In the genomic region with DNA sequence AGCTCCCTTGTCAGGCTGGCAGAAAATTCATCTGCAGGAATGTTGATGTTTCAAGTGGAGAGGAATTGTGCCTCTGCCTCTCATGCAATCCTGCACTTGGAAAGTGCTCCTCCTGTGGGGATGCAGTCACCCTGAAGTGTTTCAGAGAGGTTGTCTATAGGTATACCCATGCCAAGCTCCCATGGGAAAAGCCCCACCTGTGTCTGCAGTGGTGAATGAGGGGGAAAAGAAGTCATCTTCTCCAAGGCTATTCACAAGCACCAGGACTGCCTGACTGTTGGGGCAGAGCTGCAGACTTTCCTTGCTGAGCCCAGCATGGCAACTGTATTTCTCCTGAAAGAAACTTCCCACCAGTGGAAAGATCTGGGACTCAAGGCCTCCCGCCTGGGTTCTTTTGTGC, we compare ENCODE assay signal across 21 cellular contexts. TPM values are rescaled to one million over a fixed set of nuclear protein-coding genes. Genes with fewer than 3 reads are reported as not detected.
"Had no signal": no experiment of that assay in that cellular context is flagged by ENCODE, and none has a peak within 500 bp of the region (broad histone marks: within the 10 kb centered on the region; RNA-seq: fewer than 3 reads in every experiment).

No MANE protein-coding gene starts in this region.

- DNase-seq: activated CD4-positive, alpha-beta T cell treated with anti-CD3 and anti-CD28 coated beads, Interleukin-2, amount 10 ng/mL, durations not matched to agents 7 days and 5 days; activated CD4-positive, CD25-positive, alpha-beta regulatory T cell; activated gamma-delta T cell treated with Interleukin-2 at 50 U/mL for 16 hours; activated naive CD4-positive, alpha-beta T cell treated with anti-CD3 and anti-CD28 coated beads, Interleukin-2, amount 50 U/mL, for 16 hours; activated naive CD8-positive, alpha-beta T cell treated with anti-CD3 and anti-CD28 coated beads, Interleukin-2, amount 10 ng/mL, durations not matched to agents 7 days and 5 days; adrenal gland; anterior cingulate cortex; central memory CD4-positive, alpha-beta T cell; MG63; NCI-H1436 treated with DMSO at 0.1 percent for 48 hours; NCI-H187; NK-92 treated with Interleukin-12 subunit alpha and Interleukin-12 subunit beta, amount 100 ng/mL, for 24 hours; OCI-M1 had no signal

- H3K9me3 ChIP-seq: adrenal gland, breast epithelium, MG63 had no signal

- H3K27ac Mint-ChIP-seq: activated CD4-positive, alpha-beta memory T cell treated with anti-CD3 and anti-CD28 coated beads, Interleukin-2, amount 10 ng/mL, durations not matched to agents 7 days and 5 days; activated CD4-positive, alpha-beta T cell treated with anti-CD3 and anti-CD28 coated beads, Interleukin-2, amount 10 ng/mL, durations not matched to agents 7 days and 5 days; activated T-helper 2 cell treated with anti-CD3 and anti-CD28 coated beads, Interferon-gamma antibody, Interleukin-2, Interleukin-4, amounts not matched to agents 10 μg/mL and 5 μg/mL and 100 μg/mL, durations not matched to agents 14 hours and 24 hours and 36 hours; T-helper 1 cell treated with Interleukin-12 subunit alpha and Interleukin-12 subunit beta and Interleukin-4 antibody, amounts not matched to agents 30 μg/mL and 1 μg/mL, for 36 hours had no signal

- H3K36me3 ChIP-seq: adrenal gland, breast epithelium, MG63 had no signal

- H3K27me3 ChIP-seq: adrenal gland, breast epithelium, MG63 had no signal

- H3K4me1 ChIP-seq: adrenal gland had no signal

- H3K9me3 Mint-ChIP-seq: activated CD4-positive, alpha-beta T cell treated with anti-CD3 and anti-CD28 coated beads, Interleukin-2, amount 10 ng/mL, durations not matched to agents 7 days and 5 days had no signal

- H3K4me3 ChIP-seq: adrenal gland, breast epithelium, MG63 had no signal

- H3K27me3 Mint-ChIP-seq: activated CD4-positive, alpha-beta memory T cell treated with anti-CD3 and anti-CD28 coated beads, Interleukin-2, amount 10 ng/mL, durations not matched to agents 7 days and 5 days; activated CD4-positive, alpha-beta T cell treated with anti-CD3 and anti-CD28 coated beads, Interleukin-2, amount 10 ng/mL, durations not matched to agents 7 days and 5 days; activated naive CD8-positive, alpha-beta T cell treated with anti-CD3 and anti-CD28 coated beads, Interleukin-2, amount 10 ng/mL, durations not matched to agents 7 days and 5 days had no signal

- H3K4me3 Mint-ChIP-seq: activated CD4-positive, alpha-beta memory T cell treated with anti-CD3 and anti-CD28 coated beads, Interleukin-2, amount 10 ng/mL, durations not matched to agents 7 days and 5 days; activated CD4-positive, alpha-beta T cell treated with anti-CD3 and anti-CD28 coated beads, Interleukin-2, amount 10 ng/mL, durations not matched to agents 7 days and 5 days; activated naive CD8-positive, alpha-beta T cell treated with anti-CD3 and anti-CD28 coated beads, Interleukin-2, amount 10 ng/mL, durations not matched to agents 7 days and 5 days; activated T-cell treated with anti-CD3 and anti-CD28 coated beads, Interleukin-2, amount 50 U/mL, for 72 hours; T-helper 1 cell treated with Interleukin-12 subunit alpha and Interleukin-12 subunit beta and Interleukin-4 antibody, amounts not matched to agents 30 μg/mL and 1 μg/mL, for 36 hours had no signal

- H3K27ac ChIP-seq: adrenal gland had no signal

RNA-seq across cellular contexts. Expression of gene GPR22, which starts 35.5 kb away (rescaled TPM):
- total RNA-seq: activated CD4-positive, alpha-beta memory T cell treated with anti-CD3 and anti-CD28 coated beads, Interleukin-2, amount 10 ng/mL, durations not matched to agents 7 days and 5 days; activated CD4-positive, alpha-beta T cell treated with anti-CD3 and anti-CD28 coated beads, Interleukin-2, amount 10 ng/mL, durations not matched to agents 7 days and 5 days; activated CD8-positive, alpha-beta memory T cell treated with anti-CD3 and anti-CD28 coated beads for 36 hours; activated naive CD8-positive, alpha-beta T cell treated with anti-CD3 and anti-CD28 coated beads, Interleukin-2, amount 10 ng/mL, durations not matched to agents 7 days and 5 days; activated T-cell treated with anti-CD3 and anti-CD28 coated beads, Interleukin-2, amount 50 U/mL, for 72 hours; activated T-helper 2 cell treated with anti-CD3 and anti-CD28 coated beads, Interferon-gamma antibody, Interleukin-2, Interleukin-4, amounts not matched to agents 10 μg/mL and 5 μg/mL and 100 μg/mL, durations not matched to agents 14 hours and 24 hours and 36 hours; breast epithelium; chondrocyte; SK-MEL-5 had no signal
